9 cellular contexts compared by ENCODE assay signal in the genomic region with DNA sequence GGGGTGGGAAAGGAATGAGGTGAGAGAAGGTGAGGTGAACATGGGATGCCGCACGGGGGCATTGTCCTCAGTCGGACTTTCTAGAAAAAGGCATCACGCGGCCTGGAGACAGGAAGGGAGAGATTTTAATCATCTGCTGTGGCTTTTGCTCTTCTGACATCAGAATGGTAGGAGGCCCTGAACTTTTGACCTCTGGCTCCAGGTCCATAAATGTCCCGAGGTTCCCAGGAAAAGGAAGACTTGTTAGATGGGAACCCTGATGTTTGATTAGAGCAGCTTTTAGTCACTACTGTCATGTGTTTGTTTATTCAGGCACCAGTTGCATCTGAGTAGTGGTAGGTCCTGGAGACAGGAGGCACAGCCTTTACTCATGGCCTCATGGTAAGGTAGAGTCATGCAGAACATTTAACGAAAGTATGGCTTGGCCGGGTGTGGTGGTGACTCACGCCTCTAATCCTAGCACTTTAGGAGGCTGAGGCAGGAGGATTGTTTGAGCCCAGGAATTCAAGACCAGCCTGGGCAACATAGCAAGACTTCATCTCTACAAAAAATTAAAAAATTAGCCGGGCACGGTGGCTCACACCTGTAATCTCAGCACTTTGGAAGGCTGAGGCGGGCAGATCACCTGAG.
DNase-seq lines count a peak whose midpoint lies in the region; ATAC-seq and TF ChIP-seq lines count a peak whose summit lies in the region.
"Had no signal": no experiment of that assay in that cellular context is flagged by ENCODE, and none has a peak within 500 bp of the region (broad histone marks: within the 10 kb centered on the region; RNA-seq: fewer than 3 reads in every experiment).

No MANE protein-coding gene starts in this region.

- H3K27ac Mint-ChIP-seq in T-helper 17 cell (peak overlapping the region; percentile 65), endodermal cell (no peak overlapping the region), endothelial cell (ENCODE audit: unreplicated experiment) (no peak overlapping the region)

- no peak overlapping the region for H3K9ac ChIP-seq in endodermal cell (ENCODE audit: extremely low read depth, low read length, poor library complexity, severe bottlenecking)

- TF ChIP-seq CTCF in hepatocyte (IDR thresholded peaks at IDR 0.05; ENCODE audit: poor library complexity) = no peak
- no peak for TF ChIP-seq CTCF in endodermal cell (conservative IDR thresholded peaks at IDR 0.05)
- TF ChIP-seq CTCF in endothelial cell (IDR thresholded peaks at IDR 0.05; ENCODE audit: unreplicated experiment) = no peak

- no peaks in the 10 kb centered on the region for H3K9me3 Mint-ChIP-seq in endodermal cell
- no peaks in the 10 kb centered on the region for H3K9me3 Mint-ChIP-seq in endothelial cell (ENCODE audit: unreplicated experiment)

- 72% methylated on average over 12 of the region's 12 CpGs for whole genome bisulfite sequencing in hepatocyte (ENCODE audit: low lambda C conversion rate, missing lambda C conversion rate)
- 91 to 92% methylated on average over 9 to 12 of the region's 12 CpGs for WGBS in endodermal cell (ENCODE audit: insufficient coverage in 1 of 2, insufficient read length in 1 of 2), 2 experiments

- H2AFZ ChIP-seq in hepatocyte = no peak overlapping the region

- no peak overlapping the region for H3K4me3 ChIP-seq in hepatocyte
- H3K4me3 ChIP-seq in endodermal cell (ENCODE audit: low read length) = no peak overlapping the region
- H3K4me3 ChIP-seq: thyroid gland had no signal

- no peaks in the 10 kb centered on the region for H3K4me1 ChIP-seq in hepatocyte (ENCODE audit: insufficient read depth)
- H3K4me1 ChIP-seq in endodermal cell (ENCODE audit: control insufficient read depth, insufficient read depth, low read length) = no peaks in the 10 kb centered on the region

- H3K27me3 ChIP-seq in hepatocyte = no peaks in the 10 kb centered on the region
- H3K27me3 ChIP-seq in endodermal cell (ENCODE audit: control insufficient read depth, insufficient read depth, low read length, poor library complexity, severe bottlenecking) = no peaks in the 10 kb centered on the region
- H3K27me3 ChIP-seq: thyroid gland had no signal

- H3K9me3 ChIP-seq in T-helper 17 cell (ENCODE audit: control insufficient read depth, low read length, poor library complexity, severe bottlenecking) = no peaks in the 10 kb centered on the region
- H3K9me3 ChIP-seq in hepatocyte (ENCODE audit: low read depth) = no peaks in the 10 kb centered on the region
- no peaks in the 10 kb centered on the region for H3K9me3 ChIP-seq in endodermal cell (ENCODE audit: control insufficient read depth, low read length)
- H3K9me3 ChIP-seq: thyroid gland had no signal

- H3K4me1 Mint-ChIP-seq in T-helper 17 cell (peaks cover 61% of the 10 kb centered on the region), endodermal cell (peaks cover 6% of the 10 kb centered on the region), endothelial cell (ENCODE audit: unreplicated experiment) (peaks cover 44% of the 10 kb centered on the region)

- ATAC-seq in GM21529 (IDR thresholded peaks at IDR 0.05; ENCODE audit: unreplicated experiment) = peak; percentile 26
- ATAC-seq in T-helper 17 cell = no peak
- no peak for ATAC-seq in HG03520 (IDR thresholded peaks at IDR 0.05; ENCODE audit: unreplicated experiment)

- peaks cover 39% of the 10 kb centered on the region for H3K79me2 ChIP-seq in hepatocyte

- H3K36me3 ChIP-seq in hepatocyte (replicated peaks; ENCODE audit: insufficient read depth, low read depth) (no peaks in the 10 kb centered on the region), endodermal cell (ENCODE audit: control insufficient read depth, insufficient read depth, low read length) (no peaks in the 10 kb centered on the region)
- H3K36me3 ChIP-seq: thyroid gland had no signal

- no peaks in the 10 kb centered on the region for H3K27me3 Mint-ChIP-seq in T-helper 17 cell
- H3K27me3 Mint-ChIP-seq in endodermal cell (ENCODE audit: insufficient read depth) = no peaks in the 10 kb centered on the region
- H3K27me3 Mint-ChIP-seq in endothelial cell (ENCODE audit: unreplicated experiment) = peaks cover 9% of the 10 kb centered on the region

- DNase-seq in COLO668 (lab: John Stamatoyannopoulos, UW; ENCODE audit: unreplicated experiment) = peak; percentile 45
- no peak for DNase-seq in T-helper 17 cell
- DNase-seq in hepatocyte (ENCODE audit: low spot score) = no peak
- DNase-seq in mesenteric fat pad (ENCODE audit: low spot score) = no peak
- no peak for DNase-seq in endodermal cell
- no peak for DNase-seq in endothelial cell (ENCODE audit: low spot score)
- DNase-seq: thyroid gland had no signal

- H3K27ac ChIP-seq in hepatocyte (peak overlapping the region; percentile 17), endodermal cell (ENCODE audit: low read depth, low read length) (no peak overlapping the region)
- H3K27ac ChIP-seq: thyroid gland had no signal

- H3K4me3 Mint-ChIP-seq in T-helper 17 cell = no peak overlapping the region
- H3K4me3 Mint-ChIP-seq in endodermal cell = no peak overlapping the region
- no peak overlapping the region for H3K4me3 Mint-ChIP-seq in endothelial cell (ENCODE audit: unreplicated experiment)

- no peak overlapping the region for H3K4me2 ChIP-seq in hepatocyte

- no peaks in the 10 kb centered on the region for H4K20me1 ChIP-seq in hepatocyte (ENCODE audit: insufficient read depth, poor library complexity, severe bottlenecking)

- H3K36me3 Mint-ChIP-seq in T-helper 17 cell (ENCODE audit: low read depth) (peaks cover 4% of the 10 kb centered on the region), endodermal cell (ENCODE audit: low read depth) (peaks cover 9% of the 10 kb centered on the region), endothelial cell (ENCODE audit: low read depth, unreplicated experiment) (peaks cover 13% of the 10 kb centered on the region)

- H3K9me2 ChIP-seq in hepatocyte (replicated peaks; ENCODE audit: insufficient read depth) = no peaks in the 10 kb centered on the region
